In the genomic region with DNA sequence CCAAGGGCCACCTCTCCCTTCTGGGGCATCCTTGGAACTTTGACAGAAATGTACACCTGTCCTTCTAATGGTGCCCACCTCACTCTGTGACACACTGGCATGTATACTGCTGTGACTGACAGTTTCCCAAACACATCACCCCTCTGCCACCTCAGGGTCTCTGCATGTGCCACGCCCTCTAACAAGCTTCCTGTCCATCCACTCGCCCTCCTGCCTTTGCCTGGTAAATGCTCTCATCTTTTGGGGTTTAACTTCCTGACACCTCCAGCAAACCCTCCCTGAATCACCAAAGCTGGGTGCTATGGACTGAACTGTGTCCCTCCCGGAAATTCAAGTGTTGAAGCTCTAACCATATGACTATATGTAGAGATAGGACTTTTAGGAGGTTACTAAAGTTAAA, we compare ENCODE assay signal across 8 cellular contexts.
A peak's percentile ranks its signal among the peaks of the same experiment; 100 is the strongest.
DNase-seq lines count a peak whose midpoint lies in the region; ATAC-seq and TF ChIP-seq lines count a peak whose summit lies in the region.
"Had no signal": no experiment of that assay in that cellular context is flagged by ENCODE, and none has a peak within 500 bp of the region (broad histone marks: within the 10 kb centered on the region; RNA-seq: fewer than 3 reads in every experiment).

No MANE protein-coding gene starts in this region.

- ATAC-seq in Panc1 (no peak), HG02642 (IDR thresholded peaks at IDR 0.05; ENCODE audit: poor library complexity, unreplicated experiment) (no peak)

- CTCF ChIA-PET in Panc1 (lab: Charles Lee): interaction anchor here (1.0 kb wide), 1 partner anchor 10 kb away, joined by 5 read pairs; no protein-coding TSS in a partner anchor

- DNase-seq in ELR (ENCODE audit: low read depth): peak; percentile 55
- DNase-seq in Panc1 (ENCODE audit: low read depth, low spot score): no peak
- DNase-seq in esophagus muscularis mucosa (ENCODE audit: extremely low spot score): no peak
- no peak for DNase-seq in KG1 (lab: John Stamatoyannopoulos, UW)
- no peak for DNase-seq in activated CD4-positive, CD25-positive, alpha-beta regulatory T cell treated with anti-CD3 and anti-CD28 coated beads, Interleukin-2, amount 50 U/mL, for 72 hours

- H3K4me1 ChIP-seq in Panc1 (ENCODE audit: control insufficient read depth, insufficient read depth, low read length) (peaks cover 57% of the 10 kb centered on the region), esophagus muscularis mucosa (peaks cover 15 to 68% (median 60%) of the 10 kb centered on the region in 4 donors), skeletal muscle satellite cell (ENCODE audit: control insufficient read depth, insufficient read depth, low read length) (peaks cover 51% of the 10 kb centered on the region)

- no peaks in the 10 kb centered on the region for H3K9me3 ChIP-seq in Panc1 (ENCODE audit: control insufficient read depth, insufficient read depth, low read depth, low read length)
- no peaks in the 10 kb centered on the region for H3K9me3 ChIP-seq in esophagus muscularis mucosa
- H3K9me3 ChIP-seq in skeletal muscle satellite cell (replicated peaks; ENCODE audit: low read length): no peaks in the 10 kb centered on the region

- TF ChIP-seq CTCF in Panc1 (IDR thresholded peaks at IDR 0.05): no peak
- TF ChIP-seq CTCF in esophagus muscularis mucosa (IDR thresholded peaks at IDR 0.05): no peak

- no peaks in the 10 kb centered on the region for H3K27me3 ChIP-seq in Panc1 (ENCODE audit: control insufficient read depth, insufficient read depth, low read length)
- H3K27me3 ChIP-seq in esophagus muscularis mucosa: no peaks in the 10 kb centered on the region
- no peaks in the 10 kb centered on the region for H3K27me3 ChIP-seq in skeletal muscle satellite cell (ENCODE audit: control insufficient read depth, insufficient read depth, low read length)
- H3K27me3 ChIP-seq: dorsolateral prefrontal cortex had no signal

- intact Hi-C loops in Panc1 (cut with micrococcal nuclease; ENCODE audit: unreplicated experiment): no loop called here
- intact Hi-C loops in esophagus muscularis mucosa (cut with DNase I): loop anchor here (2.0 kb wide), 1 partner anchor 37 kb away; no protein-coding TSS in a partner anchor

- H3K4me3 ChIP-seq in Panc1 (ENCODE audit: low read depth in 2 of 2, low read length in 2 of 2) (no peak overlapping the region), esophagus muscularis mucosa (no peak overlapping the region), skeletal muscle satellite cell (ENCODE audit: low read length) (peak overlapping the region; percentile 4)
- H3K4me3 ChIP-seq: dorsolateral prefrontal cortex had no signal

- peak overlapping the region; percentile 72 for H3K4me2 ChIP-seq in skeletal muscle satellite cell (ENCODE audit: low read length)

- H3K27ac ChIP-seq in Panc1 (ENCODE audit: low read length) (peak overlapping the region; percentile 83), esophagus muscularis mucosa (replicated peaks in 1 of 4) (peak overlapping the region; percentile 91 to 93 (median 92))

- no peak for TF ChIP-seq EP300 in esophagus muscularis mucosa (IDR thresholded peaks at IDR 0.05)

- 90% methylated on average over 3 of the region's 3 CpGs for whole genome bisulfite sequencing in esophagus muscularis mucosa

- BruUV-seq in Panc1 (replicated peaks; lab: Mats Ljungman, UMichigan): no TSS peak

- no peak for TF ChIP-seq POLR2A in esophagus muscularis mucosa (IDR thresholded peaks at IDR 0.05; ENCODE audit: low read depth)

- H3K9ac ChIP-seq in skeletal muscle satellite cell (ENCODE audit: low read depth, low read length): peak overlapping the region; percentile 88

- H3K36me3 ChIP-seq in Panc1 (ENCODE audit: control insufficient read depth, insufficient read depth, low read length) (peaks cover 16% of the 10 kb centered on the region), esophagus muscularis mucosa (peaks cover 0 to 13% (median 5%) of the 10 kb centered on the region in 4 donors), skeletal muscle satellite cell (ENCODE audit: insufficient read depth, low read length) (peaks cover 52% of the 10 kb centered on the region)

- in situ Hi-C loops in Panc1 (cut with HindIII; ENCODE audit: low pct_unique_long_range_greater_than_20kb, low sequenced_read_pairs): no loop called here

- POLR2A ChIA-PET in Panc1 (lab: Charles Lee): interaction anchor here (0.5 to 0.7 kb wide), 2 partner anchors 237 to 477 kb away, joined by 3 read pairs; no protein-coding TSS in a partner anchor
